ENCODE assay signal across 26 cellular contexts in the genomic region with DNA sequence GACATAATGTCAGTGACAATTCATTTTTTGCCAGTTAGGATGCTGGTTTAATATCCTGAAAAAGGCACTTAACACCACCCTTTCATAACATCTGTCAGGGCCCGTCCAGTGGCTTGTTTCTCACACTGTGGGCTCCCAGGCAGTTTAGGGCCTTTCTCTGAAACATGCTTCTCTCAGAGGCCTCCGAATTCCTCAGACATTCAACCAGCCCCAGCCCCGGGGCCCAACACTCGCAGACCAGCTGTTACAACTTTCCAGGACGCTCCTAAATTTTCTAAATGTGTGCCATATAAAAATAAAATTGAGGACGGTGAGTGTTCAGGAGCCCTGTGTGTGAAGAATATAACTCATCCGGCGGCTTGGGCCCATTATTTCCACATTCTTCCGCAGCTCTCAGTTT.
DNase-seq lines count a peak whose midpoint lies in the region; ATAC-seq and TF ChIP-seq lines count a peak whose summit lies in the region.
"Had no signal": no experiment of that assay in that cellular context is flagged by ENCODE, and none has a peak within 500 bp of the region (broad histone marks: within the 10 kb centered on the region; RNA-seq: fewer than 3 reads in every experiment).

No MANE protein-coding gene starts in this region.

- no peaks in the 10 kb centered on the region for H3F3A ChIP-seq in SK-N-SH (replicated peaks; ENCODE audit: insufficient read depth)

- H3K4me2 ChIP-seq in SK-N-SH = no peak overlapping the region

- no peak overlapping the region for H3K4me3 ChIP-seq in SK-N-SH (ENCODE audit: low read depth in 2 of 2, low read length in 1 of 2)
- H3K4me3 ChIP-seq: ascending aorta, GM12878, lower lobe of right lung, ovary, skin epidermis, upper lobe of right lung had no signal

- no peaks in the 10 kb centered on the region for H3K79me2 ChIP-seq in SK-N-SH (ENCODE audit: insufficient read depth)

- WGBS in SK-N-SH (ENCODE audit: low lambda C conversion rate) = 63% methylated on average over 9 of the region's 9 CpGs

- H3K27ac Mint-ChIP-seq in T-helper 17 cell = no peak overlapping the region
- H3K27ac Mint-ChIP-seq: activated CD4-positive, alpha-beta T cell treated with anti-CD3 and anti-CD28 coated beads for 36 hours; activated naive CD4-positive, alpha-beta T cell treated with anti-CD3 and anti-CD28 coated beads, Interleukin-2, amount 50 U/mL, for 24 hours; activated T-helper 1 cell treated with anti-CD3 and anti-CD28 coated beads, Interleukin-12 subunit alpha, Interleukin-12 subunit beta, Interleukin-2, Interleukin-4 antibody, amounts not matched to agents 30 ng/mL and 10 ng/mL and 1 ng/mL, durations not matched to agents 14 hours and 24 hours and 36 hours; CD4-positive, alpha-beta memory T cell; stimulated activated naive CD8-positive, alpha-beta T cell treated with anti-CD3 and anti-CD28 coated beads, Interleukin-15, amount 100 ng/mL, for 72 hours had no signal

- no peaks in the 10 kb centered on the region for H3K27me3 ChIP-seq in SK-N-SH (ENCODE audit: insufficient read depth)
- H3K27me3 ChIP-seq: ascending aorta, ovary, upper lobe of right lung had no signal

- ATAC-seq in GM21447 (IDR thresholded peaks at IDR 0.05; ENCODE audit: unreplicated experiment) = no peak
- no peak for ATAC-seq in GM18867 (IDR thresholded peaks at IDR 0.05; ENCODE audit: unreplicated experiment)
- no peak for ATAC-seq in HG03280 (IDR thresholded peaks at IDR 0.05; ENCODE audit: unreplicated experiment)
- ATAC-seq in T-helper 17 cell = no peak
- ATAC-seq: activated CD4-positive, alpha-beta T cell treated with anti-CD3 and anti-CD28 coated beads for 36 hours; GM12878; lower lobe of right lung; stimulated activated naive CD8-positive, alpha-beta T cell treated with anti-CD3 and anti-CD28 coated beads, Interleukin-15, amount 100 ng/mL, for 72 hours; upper lobe of right lung had no signal

- H3K9me2 ChIP-seq in SK-N-SH = no peaks in the 10 kb centered on the region

- DNase-seq in LHCN-M2 (ENCODE audit: low read depth) (peak; percentile 22), SK-N-SH (peak; percentile 11), islet precursor cell (peak; percentile 77), retina (peak; percentile 35), T-helper 17 cell (no peak)
- DNase-seq: activated CD4-positive, alpha-beta T cell treated with anti-CD3 and anti-CD28 coated beads for 36 hours; CD4-positive, alpha-beta memory T cell; DMS53; effector CD8-positive, alpha-beta T cell; H7; head of caudate nucleus; Kasumi-1; lower lobe of right lung; NCI-H2081 treated with DMSO at 0.1 percent for 48 hours; NCI-H526; ovary; stimulated activated naive CD8-positive, alpha-beta T cell treated with anti-CD3 and anti-CD28 coated beads, Interleukin-15, amount 100 ng/mL, for 72 hours; upper lobe of right lung had no signal

- H2AFZ ChIP-seq in SK-N-SH (ENCODE audit: low read depth) = peak overlapping the region; percentile 67

- TF ChIP-seq EP300 in SK-N-SH (IDR thresholded peaks at IDR 0.05; ENCODE audit: borderline replicate concordance in 1 of 2, low read depth in 1 of 2, low read length in 1 of 2) = no peak

- H3K9me3 ChIP-seq in SK-N-SH = no peaks in the 10 kb centered on the region
- no peaks in the 10 kb centered on the region for H3K9me3 ChIP-seq in T-helper 17 cell (ENCODE audit: control insufficient read depth, low read length, poor library complexity, severe bottlenecking)
- H3K9me3 ChIP-seq: ascending aorta, lower lobe of right lung, ovary, upper lobe of right lung had no signal

- H3K27me3 Mint-ChIP-seq in T-helper 17 cell = no peaks in the 10 kb centered on the region
- H3K27me3 Mint-ChIP-seq: activated naive CD4-positive, alpha-beta T cell treated with anti-CD3 and anti-CD28 coated beads, Interleukin-2, amount 50 U/mL, for 24 hours had no signal

- no peaks in the 10 kb centered on the region for H3K36me3 Mint-ChIP-seq in T-helper 17 cell (ENCODE audit: low read depth)
- H3K36me3 Mint-ChIP-seq: activated naive CD4-positive, alpha-beta T cell treated with anti-CD3 and anti-CD28 coated beads, Interleukin-2, amount 50 U/mL, for 24 hours; CD4-positive, alpha-beta memory T cell had no signal

- H3K36me3 ChIP-seq in SK-N-SH (replicated peaks in 1 of 2; ENCODE audit: control insufficient read depth in 1 of 2, insufficient read depth in 2 of 2, low read length in 1 of 2) = no peaks in the 10 kb centered on the region
- H3K36me3 ChIP-seq: ascending aorta, lower lobe of right lung, ovary, upper lobe of right lung had no signal

- H3K27ac ChIP-seq in SK-N-SH (ENCODE audit: low read depth in 2 of 2, low read length in 1 of 2) = peak overlapping the region in 1 of 2 experiments; percentile 85; a peak in 2 of 4 replicates
- H3K27ac ChIP-seq: ascending aorta, lower lobe of right lung, ovary, skin epidermis, upper lobe of right lung had no signal

- no peak for TF ChIP-seq RAD21 in SK-N-SH (IDR thresholded peaks at IDR 0.05; ENCODE audit: low read length)

- no peaks in the 10 kb centered on the region for H4K20me1 ChIP-seq in SK-N-SH (ENCODE audit: insufficient read depth)

- peaks cover 0 to 22% of the 10 kb centered on the region in 2 experiments; a peak in 3 of 4 replicates for H3K4me1 ChIP-seq in SK-N-SH (ENCODE audit: control insufficient read depth in 1 of 2, insufficient read depth in 2 of 2, low read depth in 1 of 2, low read length in 1 of 2)
- H3K4me1 ChIP-seq: ascending aorta, lower lobe of right lung, upper lobe of right lung had no signal

- TF ChIP-seq CTCF in SK-N-SH (IDR thresholded peaks at IDR 0.05) = no peak

- H3K9ac ChIP-seq in SK-N-SH = no peak overlapping the region

- no peak overlapping the region for H3K4me3 Mint-ChIP-seq in T-helper 17 cell
- H3K4me3 Mint-ChIP-seq: activated CD4-positive, alpha-beta T cell treated with anti-CD3 and anti-CD28 coated beads for 36 hours; activated naive CD4-positive, alpha-beta T cell treated with anti-CD3 and anti-CD28 coated beads, Interleukin-2, amount 50 U/mL, for 24 hours; activated T-helper 1 cell treated with anti-CD3 and anti-CD28 coated beads, Interleukin-12 subunit alpha, Interleukin-12 subunit beta, Interleukin-2, Interleukin-4 antibody, amounts not matched to agents 30 ng/mL and 10 ng/mL and 1 ng/mL, durations not matched to agents 14 hours and 24 hours and 36 hours; CD4-positive, alpha-beta memory T cell; stimulated activated naive CD8-positive, alpha-beta T cell treated with anti-CD3 and anti-CD28 coated beads, Interleukin-15, amount 100 ng/mL, for 72 hours had no signal

- POLR2A ChIA-PET in SK-N-SH (lab: Yijun Ruan, JAX) = no interaction called here

- no peaks in the 10 kb centered on the region for H3K4me1 Mint-ChIP-seq in T-helper 17 cell
- H3K4me1 Mint-ChIP-seq: activated CD4-positive, alpha-beta T cell treated with anti-CD3 and anti-CD28 coated beads for 36 hours; activated naive CD4-positive, alpha-beta T cell treated with anti-CD3 and anti-CD28 coated beads, Interleukin-2, amount 50 U/mL, for 24 hours; CD4-positive, alpha-beta memory T cell; stimulated activated naive CD8-positive, alpha-beta T cell treated with anti-CD3 and anti-CD28 coated beads, Interleukin-15, amount 100 ng/mL, for 72 hours had no signal

- CTCF ChIA-PET in SK-N-SH (lab: Yijun Ruan, JAX) = interaction anchor here (1.2 kb wide), 1 partner anchor 19 kb away, joined by 3 read pairs; no protein-coding TSS in a partner anchor

TF ChIP-seq in SK-N-SH, 30 proteins besides CTCF, POLR2A, EP300 and RAD21:
- TF ChIP-seq FOXJ3 (CRISPR knock-in tag; IDR thresholded peaks at IDR 0.05) = no peak
- TF ChIP-seq MXI1 (IDR thresholded peaks at IDR 0.05; ENCODE audit: low read depth, low read length) = no peak
- TF ChIP-seq MAX (IDR thresholded peaks at IDR 0.05; ENCODE audit: low read depth) = no peak
- no peak for TF ChIP-seq IRF3 (IDR thresholded peaks at IDR 0.05; ENCODE audit: low read depth, low read length)

Comparison
In these comparisons a context has a peak if more than half of its experiments do, and no peak if none do; other contexts are left out.
1. DNase-seq: peak in LHCN-M2 (single experiment), SK-N-SH (single experiment), islet precursor cell (single experiment) and retina (single experiment); none in T-helper 17 cell (0 of 3).